In genomic region chr3:44477312-44478030, GRCh38 we compare ENCODE assay signal across 8 cellular contexts. TPM values are rescaled to one million over a fixed set of nuclear protein-coding genes. Genes with fewer than 3 reads are reported as not detected.
DNase-seq lines count a peak whose midpoint lies in the region; ATAC-seq and TF ChIP-seq lines count a peak whose summit lies in the region.

TSS of gene ZNF445 (minus strand) at chr3:44477670. CDS start at chr3:44455549, 22,121 bp downstream.

- peaks cover 34 to 53% (median 52%) of the 10 kb centered on the region in 3 donors for H3K4me1 Mint-ChIP-seq in CD8-positive, alpha-beta memory T cell

- TF ChIP-seq CTCF in epithelial cell of proximal tubule (conservative IDR thresholded peaks at IDR 0.05; ENCODE audit: low read depth, low read length) = no peak

- no peaks in the 10 kb centered on the region for H3K36me3 ChIP-seq in CD8-positive, alpha-beta memory T cell (ENCODE audit: insufficient read depth, low read length)
- H3K36me3 ChIP-seq in mucosa of rectum (ENCODE audit: control insufficient read depth in 2 of 2, insufficient read depth in 2 of 2, low read length in 2 of 2) = no peaks in the 10 kb centered on the region

- no peaks in the 10 kb centered on the region for H3K27me3 Mint-ChIP-seq in CD8-positive, alpha-beta memory T cell

- peak within 1 kb of the TSS; percentile 68 to 99 (median 92) for H3K27ac Mint-ChIP-seq in CD8-positive, alpha-beta memory T cell

- CTCF ChIA-PET in CD8-positive, alpha-beta memory T cell (lab: Charles Lee) = no interaction called here

- peak; percentile 61 to 83 (median 78) for DNase-seq in CD8-positive, alpha-beta memory T cell
- DNase-seq in HT1080 (ENCODE audit: low read depth) = peak; percentile 64
- DNase-seq in OCI-M1 (lab: John Stamatoyannopoulos, UW) = peak; percentile 84
- peak; percentile 72 for DNase-seq in activated T-cell treated with anti-CD3 and anti-CD28 coated beads for 24 hours (ENCODE audit: low read depth)
- no peak for DNase-seq in epithelial cell of proximal tubule (ENCODE audit: low read depth)
- DNase-seq in stimulated activated CD8-positive, alpha-beta memory T cell treated with anti-CD3 and anti-CD28 coated beads, Interleukin-4, amount 100 ng/mL, for 24 hours (ENCODE audit: low read depth) = peak; percentile 63

- peak within 1 kb of the TSS; percentile 67 to 70 for H3K9ac ChIP-seq in mucosa of rectum (ENCODE audit: low read depth in 1 of 2, low read length in 2 of 2)

- peak; percentile 83 for ATAC-seq in GM19467 (IDR thresholded peaks at IDR 0.05; ENCODE audit: unreplicated experiment)

- H3K27me3 ChIP-seq in CD8-positive, alpha-beta memory T cell (ENCODE audit: insufficient read depth, low read length, poor library complexity, severe bottlenecking) = no peaks in the 10 kb centered on the region
- no peaks in the 10 kb centered on the region for H3K27me3 ChIP-seq in mucosa of rectum (ENCODE audit: control insufficient read depth in 2 of 2, insufficient read depth in 2 of 2, low read length in 2 of 2)

- H3K4me3 Mint-ChIP-seq in CD8-positive, alpha-beta memory T cell = peak within 1 kb of the TSS; percentile 91 to 96 (median 94)

- H3K9me3 ChIP-seq in CD8-positive, alpha-beta memory T cell (ENCODE audit: low read length) = no peaks in the 10 kb centered on the region
- no peaks in the 10 kb centered on the region for H3K9me3 ChIP-seq in mucosa of rectum (ENCODE audit: control insufficient read depth in 2 of 2, low read length in 2 of 2)

- H3K9me3 Mint-ChIP-seq in CD8-positive, alpha-beta memory T cell = no peaks in the 10 kb centered on the region

- POLR2A ChIA-PET in CD8-positive, alpha-beta memory T cell (lab: Charles Lee) = interaction anchor here (0.8 to 1.0 kb wide), 2 partner anchors 33 to 140 kb away, joined by 4 to 15 read pairs; partner anchors contain the start of gene TCAIM

- H3K4me3 ChIP-seq in CD8-positive, alpha-beta memory T cell (ENCODE audit: low read length) = peak within 1 kb of the TSS; percentile 78
- peak within 1 kb of the TSS; percentile 76 for H3K4me3 ChIP-seq in epithelial cell of proximal tubule (ENCODE audit: low read depth, low read length)
- peak within 1 kb of the TSS; percentile 72 to 90 for H3K4me3 ChIP-seq in mucosa of rectum (ENCODE audit: low read length in 2 of 2)

- H3K4me1 ChIP-seq in CD8-positive, alpha-beta memory T cell (ENCODE audit: insufficient read depth, low read length) = peaks cover 24% of the 10 kb centered on the region
- peaks cover 12% of the 10 kb centered on the region in 2 donors for H3K4me1 ChIP-seq in mucosa of rectum (ENCODE audit: control insufficient read depth in 2 of 2, insufficient read depth in 2 of 2, low read length in 2 of 2)

- H3K27ac ChIP-seq in CD8-positive, alpha-beta memory T cell (ENCODE audit: low read depth, low read length) = peak within 1 kb of the TSS; percentile 64
- H3K27ac ChIP-seq in mucosa of rectum (ENCODE audit: low read depth in 2 of 2, low read length in 2 of 2) = peak within 1 kb of the TSS in 1 of 2 donors; percentile 16

- peaks cover 0 to 6% (median 0%) of the 10 kb centered on the region in 3 donors for H3K36me3 Mint-ChIP-seq in CD8-positive, alpha-beta memory T cell

RNA-seq across cellular contexts. Expression of gene ZNF445, which starts in this region (rescaled TPM):
- total RNA-seq in CD8-positive, alpha-beta memory T cell = 10 to 100 TPM; 15.8 to 16.2 TPM
- 3.2 TPM for polyA plus RNA-seq in CD8-positive, alpha-beta memory T cell
- 5.2 and 5.9 TPM in 2 replicates for total RNA-seq in HT1080 (2014; rRNA removed; shearing (Covaris generic))
- 3.6 and 4.8 TPM in 2 replicates for polyA plus RNA-seq in HT1080 (2015; cell fraction: cytosol; rRNA removed)
- 12.5 and 14.7 TPM in 2 replicates for polyA plus RNA-seq in HT1080 (2015; cell fraction: nucleus; rRNA removed)
- 3.6 and 4.3 TPM in 2 replicates for total RNA-seq in epithelial cell of proximal tubule
